Comparison of ENCODE assay signal across 9 cellular contexts in the genomic region with DNA sequence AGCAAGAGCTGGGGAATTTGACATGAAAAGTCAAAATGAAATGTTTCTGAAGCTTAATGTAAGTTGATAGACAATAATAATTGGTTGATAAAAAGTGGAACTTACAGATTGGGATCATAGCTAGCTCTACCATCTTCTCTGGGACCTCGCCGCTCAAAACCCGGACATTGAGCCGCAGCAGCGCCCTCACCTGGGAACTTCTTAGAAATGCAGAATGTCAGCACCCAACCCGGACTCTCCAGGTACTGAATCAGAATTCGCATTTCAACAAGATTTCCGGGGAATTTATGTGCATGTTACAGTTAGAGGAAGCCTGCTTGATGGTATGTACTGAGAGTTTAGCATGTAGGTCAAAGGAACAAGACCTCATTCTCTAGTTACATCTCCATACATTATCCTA. TPM values are rescaled to one million over a fixed set of nuclear protein-coding genes. Genes with fewer than 3 reads are reported as not detected.
DNase-seq lines count a peak whose midpoint lies in the region; ATAC-seq and TF ChIP-seq lines count a peak whose summit lies in the region.
"Had no signal": no experiment of that assay in that cellular context is flagged by ENCODE, and none has a peak within 500 bp of the region (broad histone marks: within the 10 kb centered on the region; RNA-seq: fewer than 3 reads in every experiment).

No MANE protein-coding gene starts in this region.

- no peaks in the 10 kb centered on the region for H3K9me3 Mint-ChIP-seq in activated T-helper 17 cell treated with anti-CD3 and anti-CD28 coated beads, Interleukin-2, amount 50 U/mL, for 72 hours

- no peak overlapping the region for H3K27ac Mint-ChIP-seq in activated T-helper 17 cell treated with anti-CD3 and anti-CD28 coated beads, Interleukin-2, amount 50 U/mL, for 72 hours

- H3K9me3 ChIP-seq in left lung: no peaks in the 10 kb centered on the region
- H3K9me3 ChIP-seq in ascending aorta: no peaks in the 10 kb centered on the region

- TF ChIP-seq CTCF in left lung (IDR thresholded peaks at IDR 0.05) (peak; percentile 37 to 40), ascending aorta (IDR thresholded peaks at IDR 0.05) (peak in 1 of 3 experiments; percentile 22)

- H3K4me3 ChIP-seq in left lung (no peak overlapping the region), ascending aorta (no peak overlapping the region)
- H3K4me3 ChIP-seq: BLaER1 had no signal

- no peaks in the 10 kb centered on the region for H3K36me3 Mint-ChIP-seq in activated T-helper 17 cell treated with anti-CD3 and anti-CD28 coated beads, Interleukin-2, amount 50 U/mL, for 72 hours (ENCODE audit: low read depth)

- H3K4me1 ChIP-seq in left lung: peaks cover 0 to 7% of the 10 kb centered on the region in 2 donors
- peaks cover 6 to 8% of the 10 kb centered on the region in 2 donors for H3K4me1 ChIP-seq in ascending aorta

- peak; percentile 58 for DNase-seq in DMS53 (lab: John Stamatoyannopoulos, UW)
- no peak for DNase-seq in DMS53 treated with DMSO at 0.1 percent for 48 hours (lab: John Stamatoyannopoulos, UW; ENCODE audit: unreplicated experiment)
- DNase-seq in LHCN-M2 (ENCODE audit: low read depth): peak; percentile 21
- no peak for DNase-seq in left lung
- no peak for DNase-seq in ascending aorta (ENCODE audit: low spot score in 2 of 2)
- no peak for DNase-seq in NCI-H2196 treated with DMSO at 0.1 percent for 48 hours (lab: John Stamatoyannopoulos, UW; ENCODE audit: unreplicated experiment)
- no peak for DNase-seq in cerebellar cortex (ENCODE audit: low spot score)

- H3K4me1 Mint-ChIP-seq in activated T-helper 17 cell treated with anti-CD3 and anti-CD28 coated beads, Interleukin-2, amount 50 U/mL, for 72 hours: no peaks in the 10 kb centered on the region

- H3K36me3 ChIP-seq in left lung (no peaks in the 10 kb centered on the region), ascending aorta (no peaks in the 10 kb centered on the region)
- H3K36me3 ChIP-seq: BLaER1 had no signal

- no peaks in the 10 kb centered on the region for H3K27me3 Mint-ChIP-seq in activated T-helper 17 cell treated with anti-CD3 and anti-CD28 coated beads, Interleukin-2, amount 50 U/mL, for 72 hours

- intact Hi-C loops in left lung (cut with DNase I) (no loop called here), ascending aorta (cut with DNase I) (no loop called here)

- H3K27me3 ChIP-seq in left lung (no peaks in the 10 kb centered on the region), ascending aorta (no peaks in the 10 kb centered on the region)
- H3K27me3 ChIP-seq: BLaER1 had no signal

- no peak overlapping the region for H3K27ac ChIP-seq in left lung
- H3K27ac ChIP-seq in ascending aorta: no peak overlapping the region
- H3K27ac ChIP-seq: BLaER1 had no signal

- peak; percentile 50 for ATAC-seq in activated T-helper 17 cell treated with anti-CD3 and anti-CD28 coated beads, Interleukin-2, amount 50 U/mL, for 72 hours (replicated peaks)
- no peak for ATAC-seq in left lung

- no peak overlapping the region for H3K4me3 Mint-ChIP-seq in activated T-helper 17 cell treated with anti-CD3 and anti-CD28 coated beads, Interleukin-2, amount 50 U/mL, for 72 hours

RNA-seq across cellular contexts. Expression of a gene that starts 36.7 kb away (rescaled TPM):
- total RNA-seq in LHCN-M2 (2014; rRNA removed) (0.26 and 0.69 TPM in 2 replicates), left lung (100 to 1,000 TPM in 1 of 2 donors, 10 to 100 TPM in 1; 80.5 to 195 TPM), ascending aorta (87.7 TPM)
- 2.9 TPM for polyA plus RNA-seq in LHCN-M2 (2012)
- total RNA-seq in activated T-helper 17 cell treated with anti-CD3 and anti-CD28 coated beads, Interleukin-2, amount 50 U/mL, for 72 hours: 100 to 1,000 TPM in 1 of 2 donors, 10 to 100 TPM in 1; 58.7 to 154 TPM

Comparison
In these comparisons a context has a peak if more than half of its experiments do, and no peak if none do; other contexts are left out.
1. DNase-seq: peak in DMS53 (single experiment) and LHCN-M2 (single experiment); none in DMS53 treated with DMSO at 0.1 percent for 48 hours (single experiment), left lung (0 of 2), ascending aorta (0 of 2), NCI-H2196 treated with DMSO at 0.1 percent for 48 hours (single experiment) and cerebellar cortex (single experiment).
2. RNA of a gene that starts 36.7 kb away (total RNA-seq): 80.5 to 195 TPM in left lung, 58.7 to 154 TPM in activated T-helper 17 cell treated with anti-CD3 and anti-CD28 coated beads, Interleukin-2, amount 50 U/mL, for 72 hours and 87.7 TPM in ascending aorta (single experiment); 0.26 to 0.69 TPM in LHCN-M2; every median in the first group is over 10 times any median in the second.